ENCODE assay signal across 24 cellular contexts in the genomic region with DNA sequence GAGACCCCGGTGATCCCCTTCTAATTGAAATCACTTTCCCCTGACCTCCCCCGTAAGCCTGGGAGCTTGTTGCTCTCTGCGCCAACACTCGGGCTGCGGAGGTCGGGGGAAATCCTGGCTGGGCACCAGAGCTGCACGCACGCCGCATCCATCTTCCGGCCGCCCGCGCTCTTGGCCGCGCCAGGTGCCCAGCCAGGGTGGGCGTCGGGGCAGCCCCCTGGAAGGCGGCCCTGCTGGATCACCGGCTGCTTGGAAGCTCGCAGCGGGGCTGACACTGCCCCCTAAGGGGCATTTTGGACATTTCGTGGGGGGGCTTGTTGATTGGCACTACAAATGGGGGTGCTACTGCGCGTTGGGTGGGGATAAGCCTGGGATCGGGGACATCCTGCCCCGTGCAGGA.
DNase-seq lines count a peak whose midpoint lies in the region; ATAC-seq and TF ChIP-seq lines count a peak whose summit lies in the region.
"Had no signal": no experiment of that assay in that cellular context is flagged by ENCODE, and none has a peak within 500 bp of the region (broad histone marks: within the 10 kb centered on the region; RNA-seq: fewer than 3 reads in every experiment).

No MANE protein-coding gene starts in this region.

- WGBS in neuronal stem cell (ENCODE audit: extremely low coverage in 2 of 2, insufficient read length in 2 of 2, insufficient replicate concordance in 1 of 2), 2 donors: no CpG with 5 or more reads among the region's 26 CpGs

- H3K36me3 Mint-ChIP-seq in WTC11: no peaks in the 10 kb centered on the region
- no peaks in the 10 kb centered on the region for H3K36me3 Mint-ChIP-seq in activated T-helper 1 cell treated with anti-CD3 and anti-CD28 coated beads, Interleukin-12 subunit alpha, Interleukin-12 subunit beta, Interleukin-2, Interleukin-4 antibody, amounts not matched to agents 30 ng/mL and 10 ng/mL and 1 ng/mL, durations not matched to agents 14 hours and 24 hours and 36 hours (ENCODE audit: low read depth)
- H3K36me3 Mint-ChIP-seq in stimulated activated memory B cell treated with anti-CD40 and anti-IgM and Interleukin-4, amounts not matched to agents 10 μg/mL and 1 μg/mL and 100 μg/mL, for 72 hours: no peaks in the 10 kb centered on the region
- H3K36me3 Mint-ChIP-seq: activated naive CD4-positive, alpha-beta T cell treated with anti-CD3 and anti-CD28 coated beads, Interleukin-2, amount 10 ng/mL, durations not matched to agents 7 days and 5 days had no signal

- CTCF ChIA-PET in WTC11 (lab: Charles Lee): interaction anchor here (0.6 to 1.4 kb wide), 11 partner anchors 11 to 270 kb away, joined by 3 to 9 read pairs (median 4); no protein-coding TSS in a partner anchor

- no peak overlapping the region for H3K23ac ChIP-seq in neuronal stem cell (ENCODE audit: low read depth, low read length, poor library complexity)

- peak overlapping the region; percentile 50 for H2AK5ac ChIP-seq in neuronal stem cell (ENCODE audit: low read depth, low read length)

- no peaks in the 10 kb centered on the region; the same call in 1 of the 2 replicates for H3K27me3 Mint-ChIP-seq in WTC11 (ENCODE audit: low read depth)
- H3K27me3 Mint-ChIP-seq in activated T-helper 1 cell treated with anti-CD3 and anti-CD28 coated beads, Interleukin-12 subunit alpha, Interleukin-12 subunit beta, Interleukin-2, Interleukin-4 antibody, amounts not matched to agents 30 ng/mL and 10 ng/mL and 1 ng/mL, durations not matched to agents 14 hours and 24 hours and 36 hours (ENCODE audit: insufficient read depth): peaks cover 10% of the 10 kb centered on the region
- peaks cover 41% of the 10 kb centered on the region for H3K27me3 Mint-ChIP-seq in stimulated activated memory B cell treated with anti-CD40 and anti-IgM and Interleukin-4, amounts not matched to agents 10 μg/mL and 1 μg/mL and 100 μg/mL, for 72 hours

- no peaks in the 10 kb centered on the region for H3K79me1 ChIP-seq in neuronal stem cell (ENCODE audit: low read depth, low read length)

- peaks cover 9% of the 10 kb centered on the region; the same call in 1 of the 2 replicates for H3K4me1 Mint-ChIP-seq in WTC11
- H3K4me1 Mint-ChIP-seq in activated T-helper 1 cell treated with anti-CD3 and anti-CD28 coated beads, Interleukin-12 subunit alpha, Interleukin-12 subunit beta, Interleukin-2, Interleukin-4 antibody, amounts not matched to agents 30 ng/mL and 10 ng/mL and 1 ng/mL, durations not matched to agents 14 hours and 24 hours and 36 hours (ENCODE audit: low read depth): no peaks in the 10 kb centered on the region
- H3K4me1 Mint-ChIP-seq in stimulated activated memory B cell treated with anti-CD40 and anti-IgM and Interleukin-4, amounts not matched to agents 10 μg/mL and 1 μg/mL and 100 μg/mL, for 72 hours: no peaks in the 10 kb centered on the region
- H3K4me1 Mint-ChIP-seq: activated naive CD4-positive, alpha-beta T cell treated with anti-CD3 and anti-CD28 coated beads, Interleukin-2, amount 10 ng/mL, durations not matched to agents 7 days and 5 days; IgD-negative memory B cell; neural crest cell had no signal

- no peaks in the 10 kb centered on the region for H3K9me3 Mint-ChIP-seq in WTC11
- no peaks in the 10 kb centered on the region for H3K9me3 Mint-ChIP-seq in activated T-helper 1 cell treated with anti-CD3 and anti-CD28 coated beads, Interleukin-12 subunit alpha, Interleukin-12 subunit beta, Interleukin-2, Interleukin-4 antibody, amounts not matched to agents 30 ng/mL and 10 ng/mL and 1 ng/mL, durations not matched to agents 14 hours and 24 hours and 36 hours
- H3K9me3 Mint-ChIP-seq in stimulated activated memory B cell treated with anti-CD40 and anti-IgM and Interleukin-4, amounts not matched to agents 10 μg/mL and 1 μg/mL and 100 μg/mL, for 72 hours: no peaks in the 10 kb centered on the region
- H3K9me3 Mint-ChIP-seq: activated naive CD4-positive, alpha-beta T cell treated with anti-CD3 and anti-CD28 coated beads, Interleukin-2, amount 10 ng/mL, durations not matched to agents 7 days and 5 days; neural crest cell had no signal

- H4K8ac ChIP-seq in neuronal stem cell (ENCODE audit: low read depth, low read length): no peak overlapping the region

- no peak overlapping the region for H4K91ac ChIP-seq in neuronal stem cell (ENCODE audit: low read depth, low read length, poor library complexity)

- no peak overlapping the region for H3K4me3 Mint-ChIP-seq in WTC11
- no peak overlapping the region for H3K4me3 Mint-ChIP-seq in activated T-helper 1 cell treated with anti-CD3 and anti-CD28 coated beads, Interleukin-12 subunit alpha, Interleukin-12 subunit beta, Interleukin-2, Interleukin-4 antibody, amounts not matched to agents 30 ng/mL and 10 ng/mL and 1 ng/mL, durations not matched to agents 14 hours and 24 hours and 36 hours
- no peak overlapping the region for H3K4me3 Mint-ChIP-seq in stimulated activated memory B cell treated with anti-CD40 and anti-IgM and Interleukin-4, amounts not matched to agents 10 μg/mL and 1 μg/mL and 100 μg/mL, for 72 hours
- H3K4me3 Mint-ChIP-seq: activated naive CD4-positive, alpha-beta T cell treated with anti-CD3 and anti-CD28 coated beads, Interleukin-2, amount 10 ng/mL, durations not matched to agents 7 days and 5 days; HFFc6; IgD-negative memory B cell; neural crest cell had no signal

- no peak overlapping the region for H2AFZ ChIP-seq in neuronal stem cell (ENCODE audit: low read length)

- ATAC-seq in WTC11: peak; percentile 59
- ATAC-seq in stimulated activated memory B cell treated with anti-CD40 and anti-IgM and Interleukin-4, amounts not matched to agents 10 μg/mL and 1 μg/mL and 100 μg/mL, for 72 hours: no peak
- ATAC-seq: left ventricle myocardium superior, psoas muscle had no signal

- no peaks in the 10 kb centered on the region for H3K4me1 ChIP-seq in neuronal stem cell (ENCODE audit: control insufficient read depth in 2 of 2, insufficient read depth in 1 of 2, low read depth in 1 of 2, low read length in 2 of 2)
- H3K4me1 ChIP-seq: Caco-2, esophagus squamous epithelium, psoas muscle had no signal

- no peaks in the 10 kb centered on the region for H3K9me3 ChIP-seq in neuronal stem cell (replicated peaks in 1 of 2; ENCODE audit: control insufficient read depth in 2 of 2, insufficient read depth in 1 of 2, low read depth in 1 of 2, low read length in 2 of 2)
- H3K9me3 ChIP-seq: Caco-2, esophagus squamous epithelium, psoas muscle had no signal

- no peaks in the 10 kb centered on the region for H3K27me3 ChIP-seq in neuronal stem cell (ENCODE audit: control insufficient read depth in 3 of 3, insufficient read depth in 3 of 3, low read depth in 1 of 3, low read length in 3 of 3)

- no peak overlapping the region for H2BK12ac ChIP-seq in neuronal stem cell (ENCODE audit: low read length)

- no peak overlapping the region for H3K4ac ChIP-seq in neuronal stem cell (ENCODE audit: low read length)

- H3K4me3 ChIP-seq in neuronal stem cell (ENCODE audit: low read length in 2 of 2): no peak overlapping the region
- H3K4me3 ChIP-seq: esophagus squamous epithelium, psoas muscle had no signal

- POLR2A ChIA-PET in WTC11 (lab: Charles Lee): interaction anchor here (0.5 kb wide), 1 partner anchor 45 kb away, joined by 3 read pairs; no protein-coding TSS in a partner anchor

- no peak overlapping the region for H3K9ac ChIP-seq in neuronal stem cell (ENCODE audit: low read depth, low read length, poor library complexity)

- H2BK120ac ChIP-seq in neuronal stem cell (ENCODE audit: low read depth, low read length): no peak overlapping the region

- H3K27ac ChIP-seq in C4-2B: no peak overlapping the region
- no peak overlapping the region for H3K27ac ChIP-seq in neuronal stem cell (replicated peaks; ENCODE audit: low read length)
- H3K27ac ChIP-seq: esophagus squamous epithelium, HL-60, psoas muscle, RWPE1 had no signal

- intact Hi-C loops in activated T-helper 1 cell treated with anti-CD3 and anti-CD28 coated beads, Interleukin-12 subunit alpha, Interleukin-12 subunit beta, Interleukin-2, Interleukin-4 antibody, amounts not matched to agents 30 ng/mL and 10 ng/mL and 1 ng/mL, durations not matched to agents 14 hours and 24 hours and 36 hours (cut with micrococcal nuclease): no loop called here

- no peak overlapping the region for H2BK5ac ChIP-seq in neuronal stem cell (ENCODE audit: low read length)

- H3K36me3 ChIP-seq in neuronal stem cell (replicated peaks in 1 of 2; ENCODE audit: control insufficient read depth in 2 of 2, insufficient read depth in 2 of 2, low read length in 2 of 2): no peaks in the 10 kb centered on the region
- H3K36me3 ChIP-seq: esophagus squamous epithelium had no signal

- no peak overlapping the region for H3K14ac ChIP-seq in neuronal stem cell (ENCODE audit: low read length)

- TF ChIP-seq CTCF in C4-2B (conservative IDR thresholded peaks at IDR 0.05) (peak; percentile 29), GM12872 (IDR thresholded peaks at IDR 0.05; ENCODE audit: insufficient read depth, low read depth, low read length) (peak; percentile 26; the same call in 1 of the 3 replicates), WTC11 (IDR thresholded peaks at IDR 0.05) (peak; percentile 43; the same call in 1 of the 2 replicates)

- no peak overlapping the region for H2BK15ac ChIP-seq in neuronal stem cell (ENCODE audit: low read length)

- H3K27ac Mint-ChIP-seq in WTC11: no peak overlapping the region
- H3K27ac Mint-ChIP-seq in activated T-helper 1 cell treated with anti-CD3 and anti-CD28 coated beads, Interleukin-12 subunit alpha, Interleukin-12 subunit beta, Interleukin-2, Interleukin-4 antibody, amounts not matched to agents 30 ng/mL and 10 ng/mL and 1 ng/mL, durations not matched to agents 14 hours and 24 hours and 36 hours: no peak overlapping the region
- no peak overlapping the region for H3K27ac Mint-ChIP-seq in stimulated activated memory B cell treated with anti-CD40 and anti-IgM and Interleukin-4, amounts not matched to agents 10 μg/mL and 1 μg/mL and 100 μg/mL, for 72 hours
- H3K27ac Mint-ChIP-seq: activated naive CD4-positive, alpha-beta T cell treated with anti-CD3 and anti-CD28 coated beads, Interleukin-2, amount 10 ng/mL, durations not matched to agents 7 days and 5 days; HFFc6; IgD-negative memory B cell had no signal

- H3K4me2 ChIP-seq in neuronal stem cell (ENCODE audit: insufficient read depth, low read length, poor library complexity, severe bottlenecking): no peak overlapping the region

- DNase-seq in WTC11 (ENCODE audit: low spot score) (peak; percentile 47), neuronal stem cell (ENCODE audit: low spot score) (no peak), NCI-H2029 (lab: John Stamatoyannopoulos, UW) (no peak)
- DNase-seq in activated T-helper 1 cell treated with anti-CD3 and anti-CD28 coated beads, Interleukin-12 subunit alpha, Interleukin-12 subunit beta, Interleukin-2, Interleukin-4 antibody, amounts not matched to agents 30 ng/mL and 10 ng/mL and 1 ng/mL, durations not matched to agents 14 hours and 24 hours and 36 hours (ENCODE audit: low spot score): no peak
- DNase-seq: activated CD4-positive, alpha-beta T cell treated with anti-CD3 and anti-CD28 coated beads for 48 hours; activated naive CD4-positive, alpha-beta T cell treated with anti-CD3 and anti-CD28 coated beads, Interleukin-2, amount 10 ng/mL, durations not matched to agents 7 days and 5 days; aorta; Caco-2; cerebellar nuclear complex; effector CD8-positive, alpha-beta T cell; esophagus squamous epithelium; HFFc6; left ventricle myocardium superior; NCI-H1048; NCI-H2029 treated with DMSO at 0.1 percent for 48 hours; psoas muscle; stimulated activated CD4-positive, alpha-beta T cell treated with anti-CD3 and anti-CD28 coated beads, Interleukin-12 subunit alpha, Interleukin-12 subunit beta, amount 100 ng/mL, for 4 hours had no signal

- peak overlapping the region; percentile 64 for H3K18ac ChIP-seq in neuronal stem cell (ENCODE audit: low read length)
